In genomic region chr6:119327810-119328209, GRCh38 we compare ENCODE assay signal across 26 cellular contexts.
"Had no signal": no experiment of that assay in that cellular context is flagged by ENCODE, and none has a peak within 500 bp of the region (broad histone marks: within the 10 kb centered on the region; RNA-seq: fewer than 3 reads in every experiment).

No MANE protein-coding gene starts in this region.

- H2AFZ ChIP-seq: PC-9 had no signal

- H3K27ac Mint-ChIP-seq: activated CD8-positive, alpha-beta T cell treated with anti-CD3 and anti-CD28 coated beads, Interleukin-2, amount 10 ng/mL, durations not matched to agents 7 days and 5 days; activated naive CD8-positive, alpha-beta T cell treated with anti-CD3 and anti-CD28 coated beads, Interleukin-2, amount 50 U/mL, for 24 hours; T-helper 17 cell; WTC11 had no signal

- ATAC-seq: activated CD8-positive, alpha-beta T cell treated with anti-CD3 and anti-CD28 coated beads, Interleukin-2, amount 10 ng/mL, durations not matched to agents 7 days and 5 days; activated naive CD8-positive, alpha-beta T cell treated with anti-CD3 and anti-CD28 coated beads, Interleukin-2, amount 50 U/mL, for 24 hours; T-helper 17 cell; WTC11 had no signal

- H3K27ac ChIP-seq: KMS-11, PC-9 had no signal

- H3K36me3 Mint-ChIP-seq: brain, WTC11 had no signal

- H3K4me1 Mint-ChIP-seq: brain had no signal

- H3K9ac ChIP-seq: KMS-11 had no signal

- H3K9me3 Mint-ChIP-seq: activated naive CD4-positive, alpha-beta T cell treated with anti-CD3 and anti-CD28 coated beads, Interleukin-2, amount 50 U/mL, for 72 hours; activated naive CD8-positive, alpha-beta T cell treated with anti-CD3 and anti-CD28 coated beads, Interleukin-2, amount 50 U/mL, for 24 hours; brain; central memory CD8-positive, alpha-beta T cell; WTC11 had no signal

- DNase-seq: activated CD4-positive, alpha-beta T cell treated with anti-CD3 and anti-CD28 coated beads for 48 hours; activated CD4-positive, alpha-beta T cell treated with anti-CD3 and anti-CD28 coated beads, Interleukin-2, amount 50 U/mL, for 4 hours; activated CD4-positive, CD25-positive, alpha-beta regulatory T cell treated with anti-CD3 and anti-CD28 coated beads, Interleukin-2, amount 50 U/mL, for 72 hours; activated CD8-positive, alpha-beta memory T cell treated with anti-CD3 and anti-CD28 coated beads, Interleukin-2, amount 50 U/mL, for 48 hours; activated CD8-positive, alpha-beta T cell treated with anti-CD3 and anti-CD28 coated beads, Interleukin-2, amount 10 ng/mL, durations not matched to agents 7 days and 5 days; activated effector memory CD4-positive, alpha-beta T cell treated with Interleukin-2 at 50 U/mL for 16 hours; activated naive CD4-positive, alpha-beta T cell; activated naive CD8-positive, alpha-beta T cell treated with anti-CD3 and anti-CD28 coated beads, Interleukin-2, amount 50 U/mL, for 24 hours; activated T-cell treated with anti-CD3 and anti-CD28 coated beads, Interleukin-2, amount 50 U/mL, for 1 hour; amygdala; NCI-H1105 treated with DMSO at 0.1 percent for 48 hours; NCI-H1436 treated with DMSO at 0.1 percent for 48 hours; NCI-H187; NCI-H2081; NCI-H446; NCI-H524; PC-9; SHP77 treated with DMSO at 0.1 percent for 48 hours; T-helper 17 cell; T-helper 9 cell had no signal

- FAIRE-seq: astrocyte had no signal

- H3K4me2 ChIP-seq: KMS-11, PC-9 had no signal

- H3K4me3 Mint-ChIP-seq: activated CD8-positive, alpha-beta T cell treated with anti-CD3 and anti-CD28 coated beads, Interleukin-2, amount 10 ng/mL, durations not matched to agents 7 days and 5 days; activated naive CD8-positive, alpha-beta T cell treated with anti-CD3 and anti-CD28 coated beads, Interleukin-2, amount 50 U/mL, for 24 hours; brain; central memory CD8-positive, alpha-beta T cell; T-helper 17 cell; WTC11 had no signal

- H3K27me3 Mint-ChIP-seq: activated naive CD8-positive, alpha-beta T cell treated with anti-CD3 and anti-CD28 coated beads, Interleukin-2, amount 50 U/mL, for 24 hours; brain; central memory CD8-positive, alpha-beta T cell; T-helper 17 cell had no signal

- H3K4me3 ChIP-seq: PC-9 had no signal
